In the genomic region with DNA sequence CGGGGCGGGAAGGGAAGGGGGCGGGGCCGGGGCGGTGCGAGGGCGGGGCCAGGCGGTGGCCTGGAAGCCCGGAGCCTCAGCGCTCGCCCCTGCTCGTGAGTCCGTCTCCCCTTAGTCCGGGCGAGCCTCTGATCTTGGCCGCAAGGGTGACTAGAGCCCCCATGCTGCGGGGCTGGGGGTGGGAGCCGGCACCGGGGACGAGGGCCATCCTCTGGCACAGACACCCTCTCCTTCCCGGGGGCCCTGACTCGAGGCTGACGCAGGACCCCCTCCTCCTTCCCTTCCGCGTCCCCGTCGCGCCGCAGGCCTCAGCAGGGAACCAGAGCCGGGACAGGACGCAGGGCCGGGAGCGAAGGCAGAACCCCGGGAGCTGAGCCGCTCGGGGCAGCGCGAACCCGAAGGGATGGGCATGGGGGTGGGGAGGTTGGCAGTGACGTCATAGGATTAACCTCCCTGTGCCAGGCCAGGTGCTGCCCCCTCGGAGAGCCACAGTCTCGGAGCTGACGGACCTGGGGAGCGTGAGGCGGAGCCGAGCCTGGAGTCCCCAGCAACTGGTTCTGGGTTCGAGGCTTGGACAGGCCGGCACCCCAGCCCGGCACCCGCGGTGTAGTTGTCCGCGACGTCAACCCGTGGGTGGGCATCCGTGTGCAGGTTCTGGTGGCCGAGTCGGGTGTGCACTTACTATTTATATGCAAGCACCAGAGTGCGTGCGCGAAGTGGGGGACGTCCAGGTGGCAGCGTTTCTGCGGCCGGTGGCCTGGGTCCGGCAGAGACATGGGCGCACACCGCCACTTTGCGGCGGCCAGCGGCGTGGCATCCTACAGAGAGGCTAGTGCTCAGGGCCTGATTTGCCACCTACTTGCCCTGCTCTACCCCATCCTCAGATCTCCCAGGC, we compare ENCODE assay signal across 7 cellular contexts. TPM values are rescaled to one million over a fixed set of nuclear protein-coding genes. Genes with fewer than 3 reads are reported as not detected.
A peak's percentile ranks its signal among the peaks of the same experiment; 100 is the strongest.
DNase-seq lines count a peak whose midpoint lies in the region; TF ChIP-seq lines count a peak whose summit lies in the region.

No MANE protein-coding gene starts in this region.

- DNase-seq in Karpas-422: peak; percentile 86
- DNase-seq in SJSA1 (ENCODE audit: low read depth in 1 of 2, low spot score in 2 of 2): peak; percentile 86 to 92
- DNase-seq in activated naive CD4-positive, alpha-beta T cell treated with anti-CD3 and anti-CD28 coated beads, Interleukin-2, amount 50 U/mL, for 16 hours: peak; percentile 67
- peak; percentile 71 for DNase-seq in globus pallidus (ENCODE audit: low spot score)
- peak in 52 of 56 donors; percentile 35 to 86 (median 66) for DNase-seq in nucleus accumbens (lab: John Stamatoyannopoulos, UW)
- DNase-seq in tibial nerve (ENCODE audit: low spot score in 2 of 2): peak; percentile 74 to 78

- peak overlapping the region; percentile 73 for H3K9ac ChIP-seq in Karpas-422 (ENCODE audit: low read length)

- H3K36me3 ChIP-seq in Karpas-422 (ENCODE audit: insufficient read depth, low read length) (no peaks in the 10 kb centered on the region), SJSA1 (peaks cover 3% of the 10 kb centered on the region), tibial nerve (peaks cover 0 to 4% (median 0%) of the 10 kb centered on the region in 3 donors)

- H3K27ac ChIP-seq in Karpas-422 (ENCODE audit: low read length): no peak overlapping the region
- H3K27ac ChIP-seq in SJSA1: peak overlapping the region; percentile 59
- peak overlapping the region; percentile 95 to 100 (median 99) for H3K27ac ChIP-seq in tibial nerve

- no peaks in the 10 kb centered on the region for H4K20me1 ChIP-seq in Karpas-422 (ENCODE audit: insufficient read depth, low read depth, low read length)

- peak in 1 of 2 donors; percentile 92 for TF ChIP-seq EP300 in tibial nerve (IDR thresholded peaks at IDR 0.05)

- 1 to 2% methylated on average over 31 to 52 of the region's 72 CpGs for WGBS in tibial nerve, 2 donors

- peaks cover 23% of the 10 kb centered on the region for H3K4me1 ChIP-seq in Karpas-422 (ENCODE audit: low read length)
- peaks cover 41% of the 10 kb centered on the region for H3K4me1 ChIP-seq in SJSA1 (replicated peaks)
- peaks cover 0 to 65% (median 33%) of the 10 kb centered on the region in 4 donors for H3K4me1 ChIP-seq in tibial nerve

- H3K79me2 ChIP-seq in Karpas-422 (ENCODE audit: low read length): no peaks in the 10 kb centered on the region

- peak overlapping the region; percentile 75 for H3K4me3 ChIP-seq in GM12875 (ENCODE audit: low read depth, low read length)
- peak overlapping the region; percentile 95 for H3K4me3 ChIP-seq in Karpas-422 (ENCODE audit: low read length)
- H3K4me3 ChIP-seq in SJSA1: peak overlapping the region; percentile 85
- H3K4me3 ChIP-seq in tibial nerve: peak overlapping the region; percentile 74 to 98 (median 85)

- TF ChIP-seq CTCF in GM12875 (IDR thresholded peaks at IDR 0.05; ENCODE audit: borderline replicate concordance, insufficient read depth, low read depth, low read length): peak; percentile 95
- TF ChIP-seq CTCF in tibial nerve (IDR thresholded peaks at IDR 0.05): peak; percentile 84 to 93 (median 90)

- H3K4me2 ChIP-seq in Karpas-422 (ENCODE audit: low read depth, low read length, poor library complexity, severe bottlenecking): peak overlapping the region; percentile 99

- H3K27me3 ChIP-seq in Karpas-422 (ENCODE audit: low read length) (no peaks in the 10 kb centered on the region), SJSA1 (replicated peaks) (no peaks in the 10 kb centered on the region), tibial nerve (no peaks in the 10 kb centered on the region)

- H3K9me3 ChIP-seq in Karpas-422 (ENCODE audit: low read length): no peaks in the 10 kb centered on the region
- no peaks in the 10 kb centered on the region for H3K9me3 ChIP-seq in SJSA1 (replicated peaks)
- H3K9me3 ChIP-seq in tibial nerve: no peaks in the 10 kb centered on the region

- no peaks in the 10 kb centered on the region for H3K9me2 ChIP-seq in Karpas-422 (replicated peaks; ENCODE audit: insufficient read depth, low read length)

- peak in 1 of 2 donors; percentile 75 for TF ChIP-seq POLR2A in tibial nerve (IDR thresholded peaks at IDR 0.05)

- H2AFZ ChIP-seq in Karpas-422 (ENCODE audit: low read length): peak overlapping the region; percentile 100

RNA-seq across cellular contexts. Expression of gene PLCD3, which starts 0.5 kb away (rescaled TPM):
- total RNA-seq in Karpas-422 (2014; rRNA removed; shearing (Covaris generic); ENCODE audit: low replicate concordance): 0.45 TPM in 1 of 2 replicates, not detected in the other
- total RNA-seq in SJSA1 (2014; rRNA removed; shearing (Covaris generic)): 17.5 and 92.5 TPM in 2 replicates
- total RNA-seq in tibial nerve: 100 to 1,000 TPM in 1 of 4 donors, 10 to 100 TPM in 3; 45.7 to 103 (median 69.3) TPM

RNA-seq across cellular contexts. Expression of gene ACBD4, which starts 2.7 kb away (rescaled TPM):
- total RNA-seq in Karpas-422 (2014; rRNA removed; shearing (Covaris generic); ENCODE audit: low replicate concordance): 11.4 and 13.4 TPM in 2 replicates
- total RNA-seq in SJSA1 (2014; rRNA removed; shearing (Covaris generic)): 0.89 and 1.6 TPM in 2 replicates
- 10 to 100 TPM; 25.9 to 41.9 (median 28.2) TPM for total RNA-seq in tibial nerve

RNA-seq across cellular contexts. Expression of gene HEXIM1, which starts 15.5 kb away (rescaled TPM):
- 3.5 and 3.7 TPM in 2 replicates for total RNA-seq in Karpas-422 (2014; rRNA removed; shearing (Covaris generic); ENCODE audit: low replicate concordance)
- total RNA-seq in SJSA1 (2014; rRNA removed; shearing (Covaris generic)): 7.2 and 7.3 TPM in 2 replicates
- 10 to 100 TPM; 22.2 to 35.2 (median 29.7) TPM for total RNA-seq in tibial nerve

RNA-seq across cellular contexts. Expression of gene HEXIM2, which starts 28.9 kb away (rescaled TPM):
- total RNA-seq in Karpas-422 (2014; rRNA removed; shearing (Covaris generic); ENCODE audit: low replicate concordance): 1.4 and 14.3 TPM in 2 replicates
- total RNA-seq in SJSA1 (2014; rRNA removed; shearing (Covaris generic)): 8.0 and 10.0 TPM in 2 replicates
- 10 to 100 TPM in 2 of 4 donors, 1 to 10 TPM in 2; 6.6 to 17.5 (median 11.7) TPM for total RNA-seq in tibial nerve

Comparison
In these comparisons a context has a peak if more than half of its experiments do, and no peak if none do; other contexts are left out.
1. RNA of gene PLCD3, which starts 0.5 kb away (total RNA-seq): 17.5 to 92.5 TPM in SJSA1 and 45.7 to 103 TPM in tibial nerve; 0.45 TPM in Karpas-422; every median in the first group is over 10 times any median in the second.
2. Peak in every context shown above with its lines, with median percentiles within 50 percentile points of each other: H3K4me3 ChIP-seq and DNase-seq.